26 cellular contexts compared by ENCODE assay signal in the genomic region with DNA sequence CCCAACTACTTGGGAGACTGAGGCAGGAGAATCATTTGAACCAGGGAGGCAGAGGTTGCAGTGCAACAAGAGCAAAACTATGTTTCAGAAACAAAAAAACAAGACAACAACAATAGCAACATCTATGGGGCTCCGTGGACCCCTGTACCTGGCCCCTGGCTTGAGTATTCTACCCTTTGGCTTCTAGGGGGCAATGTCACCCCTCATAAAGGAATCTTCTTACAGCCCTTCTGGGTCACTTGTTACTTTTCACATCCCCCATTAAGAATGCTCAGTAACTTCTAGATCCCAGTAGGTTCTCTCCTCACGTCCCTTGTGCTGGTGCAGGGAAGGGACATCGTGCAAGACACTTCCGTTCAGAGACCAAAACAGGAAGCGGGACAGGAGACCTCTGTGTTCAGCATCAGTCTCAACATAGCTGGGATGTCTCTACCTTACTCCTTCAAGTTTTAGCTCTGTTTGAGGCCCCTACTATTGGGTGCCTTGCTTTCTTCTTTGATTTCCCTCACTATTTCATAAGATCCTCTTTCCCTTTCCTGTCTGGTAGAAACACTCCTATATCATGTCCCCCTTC.
DNase-seq lines count a peak whose midpoint lies in the region; ATAC-seq, FAIRE-seq and TF ChIP-seq lines count a peak whose summit lies in the region.
"Had no signal": no experiment of that assay in that cellular context is flagged by ENCODE, and none has a peak within 500 bp of the region (broad histone marks: within the 10 kb centered on the region; RNA-seq: fewer than 3 reads in every experiment).

No MANE protein-coding gene starts in this region.

- H2BK12ac ChIP-seq in H1 (ENCODE audit: low read depth, low read length) = no peak overlapping the region

- H2BK120ac ChIP-seq in H1 (replicated peaks; ENCODE audit: low read depth, low read length) = no peak overlapping the region

- H2BK5ac ChIP-seq in H1 (ENCODE audit: low read depth, low read length) = no peak overlapping the region

- H3K27ac ChIP-seq in DND-41 (ENCODE audit: low read length) (no peak overlapping the region), H1 (ENCODE audit: low read depth, low read length) (no peak overlapping the region), ascending aorta (no peak overlapping the region)
- H3K27ac ChIP-seq: A549, PC-9 had no signal

- no peaks in the 10 kb centered on the region for H3K23me2 ChIP-seq in H1 (ENCODE audit: low read depth, low read length)

- 66% methylated on average over 5 of the region's 5 CpGs; no CpG with 5 or more reads in 1 of the 2 experiments for WGBS in H1 (ENCODE audit: extremely low coverage in 1 of 2, insufficient coverage in 1 of 2, insufficient read length in 1 of 2, insufficient replicate concordance in 2 of 2, low coverage in 1 of 2, low lambda C conversion rate in 2 of 2, missing lambda C conversion rate in 1 of 2), 2 experiments

- H3K4me3 ChIP-seq in DND-41 (ENCODE audit: low read depth in 1 of 2, low read length in 2 of 2) (no peak overlapping the region), NB4 (ENCODE audit: low read depth, low read length) (no peak overlapping the region), H1 (ENCODE audit: extremely low read depth in 1 of 4, insufficient read depth in 2 of 4, low read depth in 3 of 4, low read length in 4 of 4) (no peak overlapping the region), ascending aorta (no peak overlapping the region)
- H3K4me3 ChIP-seq: A549, PC-9 had no signal

- H4K5ac ChIP-seq in H1 (ENCODE audit: insufficient read length, low read depth, low read length) = no peak overlapping the region

- POLR2A ChIA-PET in H1 (lab: Charles Lee; ENCODE audit: partially characterized antibody) = no interaction called here

- no peak overlapping the region for H2BK20ac ChIP-seq in H1 (ENCODE audit: low read length)

- no peak overlapping the region for H2AK5ac ChIP-seq in H1 (ENCODE audit: low read depth, low read length)

- H3K4me1 ChIP-seq in DND-41 (ENCODE audit: insufficient read depth, low read length) = peaks cover 5% of the 10 kb centered on the region; the same call in 1 of the 2 replicates
- peaks cover 0 to 4% (median 2%) of the 10 kb centered on the region in 4 experiments; a peak in 2 of 7 replicates for H3K4me1 ChIP-seq in H1 (replicated peaks in 1 of 4; ENCODE audit: control insufficient read depth in 3 of 4, insufficient read depth in 4 of 4, low read length in 3 of 4)
- no peaks in the 10 kb centered on the region for H3K4me1 ChIP-seq in ascending aorta
- H3K4me1 ChIP-seq: A549, BE2C had no signal

- TF ChIP-seq CTCF in DND-41 (IDR thresholded peaks at IDR 0.05; ENCODE audit: borderline replicate concordance, extremely low read depth, low read length, poor library complexity, severe bottlenecking) = no peak
- TF ChIP-seq CTCF in NB4 (IDR thresholded peaks at IDR 0.05; ENCODE audit: low read depth, low read length) = no peak
- TF ChIP-seq CTCF in H1 (IDR thresholded peaks at IDR 0.05; ENCODE audit: control extremely low read depth in 1 of 3, insufficient read depth in 1 of 3, low read depth in 1 of 3, low read length in 3 of 3) = peak in 2 of 3 experiments; percentile 7 to 12; a peak in 2 of 4 replicates
- no peak for TF ChIP-seq CTCF in ascending aorta (IDR thresholded peaks at IDR 0.05)

- H3K27me3 ChIP-seq in DND-41 (ENCODE audit: insufficient read depth, low read length, poor library complexity) = no peaks in the 10 kb centered on the region
- H3K27me3 ChIP-seq in H1 (replicated peaks in 1 of 4; ENCODE audit: control insufficient read depth in 3 of 4, extremely low read depth in 1 of 4, insufficient read depth in 3 of 4, low read length in 3 of 4) = no peaks in the 10 kb centered on the region
- no peaks in the 10 kb centered on the region for H3K27me3 ChIP-seq in ascending aorta

- H3K9me3 ChIP-seq in DND-41 (ENCODE audit: insufficient read depth, low read length, severe bottlenecking) (no peaks in the 10 kb centered on the region), H1 (ENCODE audit: insufficient read depth in 2 of 2, low read depth in 1 of 2, low read length in 1 of 2) (peaks cover 3 to 4% of the 10 kb centered on the region in 2 experiments; a peak in 2 of 4 replicates), ascending aorta (no peaks in the 10 kb centered on the region)
- H3K9me3 ChIP-seq: A549, BE2C, Caco-2 had no signal

- TF ChIP-seq EP300 in H1 (IDR thresholded peaks at IDR 0.05; ENCODE audit: borderline replicate concordance in 1 of 2, low read depth in 2 of 2, low read length in 2 of 2) = no peak

- ATAC-seq in DND-41 (ENCODE audit: insufficient read depth, low read depth) (peak; percentile 78), HG02840 (IDR thresholded peaks at IDR 0.05; ENCODE audit: low FRiP score, unreplicated experiment) (no peak)
- ATAC-seq: A549, HCT116, SK-N-SH treated with all-trans-retinoic acid at 6 μM for 48 hours had no signal

- no peak overlapping the region for H2BK15ac ChIP-seq in H1 (ENCODE audit: low read length)

- FAIRE-seq in H1 (lab: Jason Lieb, UNC) = no peak
- FAIRE-seq: A549, GM18507 had no signal

- in situ Hi-C loops in KBM-7 (cut with MboI; ENCODE audit: low pct_unique_long_range_greater_than_20kb, low sequenced_read_pairs) = no loop called here

- H3K9ac ChIP-seq in DND-41 (ENCODE audit: low read depth, low read length) (no peak overlapping the region), H1 (replicated peaks in 1 of 4; ENCODE audit: extremely low read depth in 1 of 4, low read depth in 3 of 4, low read length in 3 of 4) (no peak overlapping the region)

- no peak overlapping the region for H3K23ac ChIP-seq in H1 (ENCODE audit: insufficient read length)

- DNase-seq in DND-41 (peak; percentile 6), KBM-7 (peak; percentile 82), NB4 (ENCODE audit: low read depth) (peak; percentile 56), H1 (ENCODE audit: low read depth in 1 of 2, low spot score in 2 of 2) (no peak), COR-L47 (lab: John Stamatoyannopoulos, UW) (no peak), ascending aorta (ENCODE audit: low spot score in 2 of 2) (no peak)
- DNase-seq: BE2C; Caco-2; CD4-positive, alpha-beta T cell; DMS 273 treated with DMSO at 0.1 percent for 48 hours; DMS79 treated with DMSO at 0.1 percent for 48 hours; GOT3; NCI-H1048; NCI-H1417 treated with DMSO at 0.1 percent for 48 hours; NCI-H187; NCI-H446 treated with DMSO at 0.1 percent for 48 hours; NCI-H526 treated with DMSO at 0.1 percent for 48 hours; RPMI8226; SHP77 treated with DMSO at 0.1 percent for 48 hours; T-helper 1 cell had no signal

- TF ChIP-seq POLR2A in NB4 (IDR thresholded peaks at IDR 0.05; ENCODE audit: extremely low read depth, insufficient read length) (no peak), H1 (IDR thresholded peaks at IDR 0.05; ENCODE audit: control extremely low read depth in 1 of 2, low read depth in 2 of 2, low read length in 2 of 2) (no peak)

- H3K36me3 ChIP-seq in DND-41 (ENCODE audit: insufficient read depth, low read length) (no peaks in the 10 kb centered on the region), H1 (ENCODE audit: control insufficient read depth in 2 of 4, insufficient read depth in 4 of 4, low read length in 3 of 4) (no peaks in the 10 kb centered on the region), ascending aorta (no peaks in the 10 kb centered on the region)
- H3K36me3 ChIP-seq: BE2C had no signal

- no peak overlapping the region for H3K4ac ChIP-seq in H1 (replicated peaks; ENCODE audit: insufficient read length, low read depth, low read length)

- peak; percentile 36 to 55 for TF ChIP-seq RAD21 in H1 (IDR thresholded peaks at IDR 0.05 in 1 of 2, conservative IDR thresholded peaks at IDR 0.05 in 1 of 2; ENCODE audit: low read depth in 2 of 2, low read length in 2 of 2)

- H3K4me2 ChIP-seq in DND-41 (ENCODE audit: insufficient read depth, low read length) (no peak overlapping the region), H1 (ENCODE audit: insufficient read depth in 1 of 2, low read depth in 2 of 2, low read length in 2 of 2) (no peak overlapping the region)
- H3K4me2 ChIP-seq: A549, PC-9 had no signal

- CTCF ChIA-PET in H1 (lab: Charles Lee; ENCODE audit: partially characterized antibody) = interaction anchor here (1.2 kb wide), 1 partner anchor 11 kb away, joined by 3 read pairs; no protein-coding TSS in a partner anchor

- H2AFZ ChIP-seq in DND-41 (ENCODE audit: low read depth, low read length) (peak overlapping the region; percentile 49; the same call in 1 of the 2 replicates), H1 (ENCODE audit: low read length) (no peak overlapping the region)
- H2AFZ ChIP-seq: PC-9 had no signal

- no peak overlapping the region for H4K91ac ChIP-seq in H1 (replicated peaks; ENCODE audit: insufficient read length, low read length)

- H4K8ac ChIP-seq in H1 (ENCODE audit: extremely low read depth, insufficient read depth, low read length) = no peak overlapping the region

- H3K18ac ChIP-seq in H1 (ENCODE audit: extremely low read depth, low read length) = no peak overlapping the region

- no peak overlapping the region for H3K56ac ChIP-seq in H1 (replicated peaks; ENCODE audit: insufficient read length, low read depth, low read length)

- no peak overlapping the region for H3K14ac ChIP-seq in H1 (ENCODE audit: insufficient read length)

- intact Hi-C loops in ascending aorta (cut with DNase I) = no loop called here

- H4K20me1 ChIP-seq in DND-41 (ENCODE audit: insufficient read depth, low read length) (no peaks in the 10 kb centered on the region), H1 (replicated peaks in 1 of 2; ENCODE audit: control insufficient read depth in 1 of 2, insufficient read depth in 2 of 2, low read length in 2 of 2) (no peaks in the 10 kb centered on the region)

- H3K79me1 ChIP-seq in H1 (ENCODE audit: low read depth, low read length) = no peaks in the 10 kb centered on the region

- H3K79me2 ChIP-seq in DND-41 (ENCODE audit: insufficient read depth, low read length) = no peaks in the 10 kb centered on the region
- no peaks in the 10 kb centered on the region for H3K79me2 ChIP-seq in H1 (ENCODE audit: control insufficient read depth in 1 of 2, insufficient read depth in 2 of 2, low read length in 2 of 2)

TF ChIP-seq in H1, 55 proteins besides CTCF, POLR2A, EP300 and RAD21 (continues in another document):
- TF ChIP-seq ZNF274 (IDR thresholded peaks at IDR 0.05; ENCODE audit: borderline replicate concordance, extremely low read depth, low read length) (no peak), HDAC6 (IDR thresholded peaks at IDR 0.05; ENCODE audit: low read depth, low read length) (no peak), KDM1A (IDR thresholded peaks at IDR 0.05; ENCODE audit: borderline replicate concordance, low read length) (no peak), RBBP5 (IDR thresholded peaks at IDR 0.05; ENCODE audit: borderline replicate concordance, low read depth, low read length) (no peak), RFX5 (IDR thresholded peaks at IDR 0.05; ENCODE audit: borderline replicate concordance, low read depth, low read length) (no peak), RNF2 (IDR thresholded peaks at IDR 0.05; ENCODE audit: borderline replicate concordance, low read depth, low read length, missing control alignments, poor library complexity, severe bottlenecking) (no peak)
- TF ChIP-seq, protein P1, sequence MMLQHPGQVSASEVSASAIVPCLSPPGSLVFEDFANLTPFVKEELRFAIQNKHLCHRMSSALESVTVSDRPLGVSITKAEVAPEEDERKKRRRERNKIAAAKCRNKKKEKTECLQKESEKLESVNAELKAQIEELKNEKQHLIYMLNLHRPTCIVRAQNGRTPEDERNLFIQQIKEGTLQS (IDR thresholded peaks at IDR 0.05; ENCODE audit: insufficient read depth, low read depth, low read length) = no peak

Comparison
In these comparisons a context has a peak if more than half of its experiments do, and no peak if none do; other contexts are left out.
1. DNase-seq: peak in DND-41 (single experiment), KBM-7 (single experiment) and NB4 (single experiment); none in H1 (0 of 2), COR-L47 (single experiment) and ascending aorta (0 of 2).
2. CTCF ChIP-seq: peak in H1 (2 of 3); none in DND-41 (single experiment), NB4 (single experiment) and ascending aorta (0 of 3).